Comparison of ENCODE assay signal across 9 cellular contexts in the genomic region with DNA sequence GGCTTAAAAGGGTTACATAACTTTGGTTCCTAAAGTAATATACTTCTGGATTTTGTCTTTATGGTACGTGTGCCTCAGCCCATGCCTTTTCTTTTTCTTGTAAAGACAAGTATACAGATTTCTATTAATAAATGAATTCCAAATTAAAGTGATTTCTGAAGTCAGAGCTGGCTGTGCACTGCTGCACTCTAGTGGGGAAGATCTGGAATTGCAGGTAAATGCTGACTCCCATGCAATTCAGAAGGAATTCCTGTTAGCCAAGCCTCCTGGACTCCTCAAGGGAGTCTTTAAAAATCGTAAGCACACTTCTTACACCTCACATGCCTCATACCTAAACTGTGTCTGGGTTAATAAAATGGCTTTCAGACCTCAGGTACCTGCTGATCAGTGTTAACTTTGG.
DNase-seq lines count a peak whose midpoint lies in the region; ATAC-seq, FAIRE-seq and TF ChIP-seq lines count a peak whose summit lies in the region.
"Had no signal": no experiment of that assay in that cellular context is flagged by ENCODE, and none has a peak within 500 bp of the region (broad histone marks: within the 10 kb centered on the region; RNA-seq: fewer than 3 reads in every experiment).

No MANE protein-coding gene starts in this region.

- no peaks in the 10 kb centered on the region for H3K36me3 Mint-ChIP-seq in nephron (ENCODE audit: low read depth)

- H3K9me3 ChIP-seq in K562 (replicated peaks; ENCODE audit: control insufficient read depth, insufficient read depth, low read depth, low read length), result 0 out of 2 replicates have a peak, but pooled peaks cover 1% of the 10 kb centered on the region
- H3K9me3 ChIP-seq in tibial nerve, result peaks cover 0 to 15% (median 3%) of the 10 kb centered on the region in 4 donors
- peaks cover 4% of the 10 kb centered on the region; the same call in 1 of the 2 replicates for H3K9me3 ChIP-seq in MG63

- POLR2A ChIA-PET in K562 (lab: Yijun Ruan, JAX), result no interaction called here

- H3K27ac ChIP-seq in K562 (ENCODE audit: extremely low read depth, low read depth, low read length) (no peak overlapping the region), tibial nerve (no peak overlapping the region)
- H3K27ac ChIP-seq: epithelial cell of prostate had no signal

- peak; percentile 49 for FAIRE-seq in K562 (lab: Jason Lieb, UNC)

- BruUV-seq in K562 (replicated peaks; lab: Mats Ljungman, UMichigan), result no TSS peak

- H3K27ac Mint-ChIP-seq in nephron, result no peak overlapping the region

- H3K79me2 ChIP-seq in K562 (ENCODE audit: control insufficient read depth, insufficient read depth, low read length), result no peaks in the 10 kb centered on the region

- H3K4me3 ChIP-seq in K562, result no peak overlapping the region
- H3K4me3 ChIP-seq in tibial nerve, result no peak overlapping the region
- no peak overlapping the region for H3K4me3 ChIP-seq in MG63

- CTCF ChIA-PET in K562 (lab: Yijun Ruan, JAX; ENCODE audit: low intra/inter-chr PET ratio), result no interaction called here

- 0 out of 5 replicates have a peak, but pooled peaks cover 0 to 3% of the 10 kb centered on the region in 2 experiments for H3K27me3 ChIP-seq in K562 (ENCODE audit: control insufficient read depth in 2 of 2, insufficient read depth in 2 of 2, low read length in 2 of 2)
- H3K27me3 ChIP-seq in tibial nerve, result no peaks in the 10 kb centered on the region
- H3K27me3 ChIP-seq in MG63, result no peaks in the 10 kb centered on the region

- in situ Hi-C loops in K562 (cut with MboI), result loop anchor here (25.0 kb wide), 1 partner anchor 902 kb away; a partner anchor contains a TSS

- H3K4me1 Mint-ChIP-seq in nephron, result peaks cover 12% of the 10 kb centered on the region

- WGBS in K562 (ENCODE audit: insufficient coverage, low coverage, missing lambda C conversion rate), result 0% methylated on average over 2 of the region's 2 CpGs
- WGBS in tibial nerve, 2 donors, result 62 to 67% methylated on average over 2 of the region's 2 CpGs

- no peaks in the 10 kb centered on the region for H4K20me1 ChIP-seq in K562 (replicated peaks; ENCODE audit: control insufficient read depth, insufficient read depth, low read length)

- no peak for TF ChIP-seq EP300 in K562 (IDR thresholded peaks at IDR 0.05; ENCODE audit: low read length)
- TF ChIP-seq EP300 in tibial nerve (IDR thresholded peaks at IDR 0.05), result no peak

- H3K4me2 ChIP-seq in K562 (ENCODE audit: insufficient read depth, low read length), result no peak overlapping the region

- H3K4me1 ChIP-seq in K562 (replicated peaks in 1 of 2; ENCODE audit: control insufficient read depth in 2 of 2, insufficient read depth in 2 of 2, low read length in 2 of 2) (no peaks in the 10 kb centered on the region), tibial nerve (no peaks in the 10 kb centered on the region)

- H3K27me3 Mint-ChIP-seq in nephron (ENCODE audit: low read depth), result peaks cover 10% of the 10 kb centered on the region

- TF ChIP-seq CTCF in K562 (IDR thresholded peaks at IDR 0.05 in 2 of 3, conservative IDR thresholded peaks at IDR 0.05 in 1 of 3; ENCODE audit: insufficient read depth in 2 of 3, low read depth in 1 of 3, low read length in 3 of 3) (peak; percentile 35 to 60 (median 55)), nephron (IDR thresholded peaks at IDR 0.05; ENCODE audit: unreplicated experiment in 3 of 3) (peak; percentile 20 to 50 (median 29)), tibial nerve (IDR thresholded peaks at IDR 0.05) (peak in 1 of 5 experiments; percentile 45)

- H3K9ac ChIP-seq in K562 (ENCODE audit: insufficient read depth in 1 of 2, low read depth in 2 of 2, low read length in 2 of 2), result no peak overlapping the region

- H2AFZ ChIP-seq in K562 (ENCODE audit: low read depth, low read length), result no peak overlapping the region

- intact Hi-C loops in K562 (cut with micrococcal nuclease), result no loop called here

- ATAC-seq in K562 (no peak), GM19467 (IDR thresholded peaks at IDR 0.05; ENCODE audit: unreplicated experiment) (no peak)

- DNase-seq in DMS53 (lab: John Stamatoyannopoulos, UW) (peak; percentile 38), HT-29 (ENCODE audit: low spot score) (peak; percentile 87), K562 (ENCODE audit: extremely low read depth in 1 of 4, low spot score in 3 of 4) (peak; percentile 8 to 27 (median 19)), tibial nerve (ENCODE audit: low spot score in 2 of 2) (no peak), NCI-H2227 treated with DMSO at 0.1 percent for 48 hours (lab: John Stamatoyannopoulos, UW) (no peak), MG63 (no peak)

- no peak overlapping the region for H3K4me3 Mint-ChIP-seq in nephron

- H3K9me1 ChIP-seq in K562 (ENCODE audit: control insufficient read depth, insufficient read depth, low read length), result no peaks in the 10 kb centered on the region

- peaks cover 2% of the 10 kb centered on the region for H3K9me3 Mint-ChIP-seq in nephron

- no peak for TF ChIP-seq POLR2A in K562 (conservative IDR thresholded peaks at IDR 0.05)
- no peak for TF ChIP-seq POLR2A in tibial nerve (IDR thresholded peaks at IDR 0.05)

- TF ChIP-seq RAD21 in K562 (CRISPR knock-in tag; conservative IDR thresholded peaks at IDR 0.05 in 1 of 2, IDR thresholded peaks at IDR 0.05 in 1 of 2), result peak in 1 of 2 experiments; percentile 50; a peak in 1 of 4 replicates

- H3K36me3 ChIP-seq in K562 (ENCODE audit: control insufficient read depth, insufficient read depth, low read length) (no peaks in the 10 kb centered on the region), tibial nerve (no peaks in the 10 kb centered on the region), MG63 (no peaks in the 10 kb centered on the region)

TF ChIP-seq in K562, 482 proteins besides CTCF, POLR2A, EP300 and RAD21:
- TF ChIP-seq ZBTB17 (CRISPR knock-in tag; IDR thresholded peaks at IDR 0.05), result no peak
- TF ChIP-seq C11orf30 (IDR thresholded peaks at IDR 0.05; ENCODE audit: low read depth), result peak; percentile 31; the same call in 1 of the 2 replicates
- TF ChIP-seq, protein P1, sequence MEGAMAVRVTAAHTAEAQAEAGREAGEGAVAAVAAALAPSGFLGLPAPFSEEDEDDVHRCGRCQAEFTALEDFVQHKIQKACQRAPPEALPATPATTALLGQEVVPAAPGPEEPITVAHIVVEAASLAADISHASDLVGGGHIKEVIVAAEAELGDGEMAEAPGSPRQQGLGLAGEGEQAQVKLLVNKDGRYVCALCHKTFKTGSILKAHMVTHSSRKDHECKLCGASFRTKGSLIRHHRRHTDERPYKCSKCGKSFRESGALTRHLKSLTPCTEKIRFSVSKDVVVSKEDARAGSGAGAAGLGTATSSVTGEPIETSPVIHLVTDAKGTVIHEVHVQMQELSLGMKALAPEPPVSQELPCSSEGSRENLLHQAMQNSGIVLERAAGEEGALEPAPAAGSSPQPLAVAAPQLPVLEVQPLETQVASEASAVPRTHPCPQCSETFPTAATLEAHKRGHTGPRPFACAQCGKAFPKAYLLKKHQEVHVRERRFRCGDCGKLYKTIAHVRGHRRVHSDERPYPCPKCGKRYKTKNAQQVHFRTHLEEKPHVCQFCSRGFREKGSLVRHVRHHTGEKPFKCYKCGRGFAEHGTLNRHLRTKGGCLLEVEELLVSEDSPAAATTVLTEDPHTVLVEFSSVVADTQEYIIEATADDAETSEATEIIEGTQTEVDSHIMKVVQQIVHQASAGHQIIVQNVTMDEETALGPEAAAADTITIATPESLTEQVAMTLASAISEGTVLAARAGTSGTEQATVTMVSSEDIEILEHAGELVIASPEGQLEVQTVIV (CRISPR knock-in tag; IDR thresholded peaks at IDR 0.05; ENCODE audit: borderline replicate concordance), result no peak
- TF ChIP-seq ZNF316 (IDR thresholded peaks at IDR 0.05), result peak; percentile 52
- TF ChIP-seq SMC3 (conservative IDR thresholded peaks at IDR 0.05; ENCODE audit: insufficient read depth, low read depth, low read length), result 0 out of 2 replicates have a peak, but pooled peaks have one; percentile 19
- no peak for TF ChIP-seq BCOR (IDR thresholded peaks at IDR 0.05)
- TF ChIP-seq TBP (optimal IDR thresholded peaks at IDR 0.05; ENCODE audit: low read depth, low read length), result no peak

Comparison
In these comparisons a context has a peak if more than half of its experiments do, and no peak if none do; other contexts are left out.
1. DNase-seq: peak in DMS53 (single experiment), HT-29 (single experiment) and K562 (4 of 4); none in tibial nerve (0 of 2), NCI-H2227 treated with DMSO at 0.1 percent for 48 hours (single experiment) and MG63 (single experiment).